In the genomic region with DNA sequence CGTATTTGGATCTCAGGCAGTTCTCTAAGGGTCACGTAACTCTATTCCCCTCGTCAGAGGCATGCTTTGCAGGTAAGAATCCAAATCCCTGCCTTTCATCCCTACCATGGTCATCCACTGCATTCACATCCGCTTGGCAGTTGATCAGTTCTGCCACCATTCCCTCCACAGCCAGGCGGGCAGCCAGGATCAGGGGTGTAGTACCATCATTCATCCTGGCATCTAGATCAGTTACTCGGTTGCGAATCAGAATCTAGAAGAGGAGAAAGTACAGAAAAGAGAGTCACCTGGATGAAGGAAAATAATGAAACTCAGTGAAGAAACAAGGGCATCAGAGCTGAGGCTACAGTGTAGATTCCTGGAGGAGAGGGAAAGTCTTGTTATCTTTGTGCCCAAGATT, we compare ENCODE assay signal across 36 cellular contexts. TPM values are rescaled to one million over a fixed set of nuclear protein-coding genes. Genes with fewer than 3 reads are reported as not detected.
"Had no signal": no experiment of that assay in that cellular context is flagged by ENCODE, and none has a peak within 500 bp of the region (broad histone marks: within the 10 kb centered on the region; RNA-seq: fewer than 3 reads in every experiment).

No MANE protein-coding gene starts in this region.

- H3K4me1 ChIP-seq: parathyroid adenoma, psoas muscle, right lobe of liver, sigmoid colon, stomach, thyroid gland, tibial nerve, upper lobe of left lung, uterus had no signal

- H3K4me3 ChIP-seq: ovary, psoas muscle, right lobe of liver, sigmoid colon, stomach, thoracic aorta, thyroid gland, tibial nerve, upper lobe of left lung, uterus had no signal

- H3K9ac ChIP-seq: parathyroid adenoma had no signal

- H3K9me3 ChIP-seq: neutrophil, ovary, psoas muscle, right lobe of liver, sigmoid colon, stomach, thoracic aorta, thyroid gland, tibial nerve, upper lobe of left lung, uterus had no signal

- DNase-seq: naive thymus-derived CD4-positive, alpha-beta T cell; natural killer cell; nucleus accumbens; ovary; posterior cingulate gyrus; psoas muscle; right cardiac atrium; right lobe of liver; sigmoid colon; small intestine; stimulated activated CD4-positive, alpha-beta T cell treated with anti-CD3 and anti-CD28 coated beads, Interleukin-15, amount 100 ng/mL, for 24 hours; stimulated activated CD4-positive, alpha-beta T cell treated with anti-CD3 and anti-CD28 coated beads, Interleukin-2, amount 100 ng/mL, for 24 hours; stimulated activated CD4-positive, alpha-beta T cell treated with anti-CD3 and anti-CD28 coated beads, Interleukin-2, amount 100 ng/mL, for 48 hours; stimulated activated CD4-positive, alpha-beta T cell treated with anti-CD3 and anti-CD28 coated beads, Interleukin-4, amount 100 ng/mL, for 24 hours; stimulated activated naive B cell treated with anti-CD40 and anti-IgM and Interleukin-4, amounts not matched to agents 10 μg/mL and 1 μg/mL and 100 μg/mL, for 72 hours; stimulated activated naive CD4-positive, alpha-beta T cell treated with Interleukin-2 at 50 U/mL for 16 hours; stomach; thyroid gland; trophoblast cell; upper lobe of left lung; uterus had no signal

- H3K4me1 Mint-ChIP-seq: naive thymus-derived CD4-positive, alpha-beta T cell; natural killer cell; nephron; neural crest cell; stimulated activated effector memory CD8-positive, alpha-beta T cell treated with anti-CD3 and anti-CD28 coated beads, Interleukin-12 subunit alpha, Interleukin-12 subunit beta, amount 100 ng/mL, for 72 hours; stimulated activated naive B cell treated with anti-CD40 and anti-IgM and Interleukin-4, amounts not matched to agents 10 μg/mL and 1 μg/mL and 100 μg/mL, for 72 hours had no signal

- H3K36me3 ChIP-seq: ovary, uterus had no signal

- H3K79me2 ChIP-seq: parathyroid adenoma had no signal

- H3K27me3 ChIP-seq: neutrophil, ovary, right lobe of liver, sigmoid colon, stomach, thyroid gland, tibial nerve, upper lobe of left lung, uterus had no signal

- H3K27me3 Mint-ChIP-seq: naive thymus-derived CD4-positive, alpha-beta T cell; stimulated activated naive B cell treated with anti-CD40 and anti-IgM and Interleukin-4, amounts not matched to agents 10 μg/mL and 1 μg/mL and 100 μg/mL, for 72 hours; stimulated activated naive CD8-positive, alpha-beta T cell treated with anti-CD3 and anti-CD28 coated beads, Interleukin-15, Interleukin-2, amounts not matched to agents 100 ng/mL and 50 ng/mL, for 24 hours had no signal

- H2AFZ ChIP-seq: parathyroid adenoma had no signal

- H3K4me3 Mint-ChIP-seq: naive thymus-derived CD4-positive, alpha-beta T cell; natural killer cell; nephron; neural crest cell; stimulated activated effector memory CD8-positive, alpha-beta T cell treated with anti-CD3 and anti-CD28 coated beads, Interleukin-12 subunit alpha, Interleukin-12 subunit beta, amount 100 ng/mL, for 72 hours; stimulated activated naive B cell treated with anti-CD40 and anti-IgM and Interleukin-4, amounts not matched to agents 10 μg/mL and 1 μg/mL and 100 μg/mL, for 72 hours; stimulated activated naive CD8-positive, alpha-beta T cell treated with anti-CD3 and anti-CD28 coated beads, Interleukin-15, Interleukin-2, amounts not matched to agents 100 ng/mL and 50 ng/mL, for 24 hours had no signal

- H3K27ac ChIP-seq: neutrophil, ovary, parathyroid adenoma, psoas muscle, right lobe of liver, sigmoid colon, stomach, thoracic aorta, thyroid gland, tibial nerve, upper lobe of left lung, uterus had no signal

- H3K27ac Mint-ChIP-seq: natural killer cell; nephron; progenitor cell of endocrine pancreas; stimulated activated naive B cell treated with anti-CD40 and anti-IgM and Interleukin-4, amounts not matched to agents 10 μg/mL and 1 μg/mL and 100 μg/mL, for 72 hours; stimulated activated naive CD8-positive, alpha-beta T cell treated with anti-CD3 and anti-CD28 coated beads, Interleukin-15, Interleukin-2, amounts not matched to agents 100 ng/mL and 50 ng/mL, for 24 hours had no signal

- ATAC-seq: naive thymus-derived CD4-positive, alpha-beta T cell; natural killer cell; psoas muscle; right cardiac atrium; right lobe of liver; stimulated activated effector memory CD8-positive, alpha-beta T cell treated with anti-CD3 and anti-CD28 coated beads, Interleukin-12 subunit alpha, Interleukin-12 subunit beta, amount 100 ng/mL, for 72 hours; stimulated activated naive B cell treated with anti-CD40 and anti-IgM and Interleukin-4, amounts not matched to agents 10 μg/mL and 1 μg/mL and 100 μg/mL, for 72 hours had no signal

- H3K9me3 Mint-ChIP-seq: naive thymus-derived CD4-positive, alpha-beta T cell; natural killer cell; nephron; neural crest cell; stimulated activated effector memory CD8-positive, alpha-beta T cell treated with anti-CD3 and anti-CD28 coated beads, Interleukin-12 subunit alpha, Interleukin-12 subunit beta, amount 100 ng/mL, for 72 hours; stimulated activated naive B cell treated with anti-CD40 and anti-IgM and Interleukin-4, amounts not matched to agents 10 μg/mL and 1 μg/mL and 100 μg/mL, for 72 hours; stimulated activated naive CD8-positive, alpha-beta T cell treated with anti-CD3 and anti-CD28 coated beads, Interleukin-15, Interleukin-2, amounts not matched to agents 100 ng/mL and 50 ng/mL, for 24 hours had no signal

RNA-seq across cellular contexts. Expression of a gene that starts 22.0 kb away (rescaled TPM):
- total RNA-seq: naive thymus-derived CD4-positive, alpha-beta T cell; neural crest cell; omental fat pad; ovary; progenitor cell of endocrine pancreas; psoas muscle; renal cortical epithelial cell; right cardiac atrium; right lobe of liver; sigmoid colon; skeletal muscle tissue; stomach; subcutaneous adipose tissue; temporal lobe; thoracic aorta; tibial nerve; upper lobe of left lung; ureter; uterus had no signal
- polyA plus RNA-seq: ovary, psoas muscle, right cardiac atrium, sigmoid colon, small intestine, stomach had no signal
